8 cellular contexts compared by ENCODE assay signal in the genomic region with DNA sequence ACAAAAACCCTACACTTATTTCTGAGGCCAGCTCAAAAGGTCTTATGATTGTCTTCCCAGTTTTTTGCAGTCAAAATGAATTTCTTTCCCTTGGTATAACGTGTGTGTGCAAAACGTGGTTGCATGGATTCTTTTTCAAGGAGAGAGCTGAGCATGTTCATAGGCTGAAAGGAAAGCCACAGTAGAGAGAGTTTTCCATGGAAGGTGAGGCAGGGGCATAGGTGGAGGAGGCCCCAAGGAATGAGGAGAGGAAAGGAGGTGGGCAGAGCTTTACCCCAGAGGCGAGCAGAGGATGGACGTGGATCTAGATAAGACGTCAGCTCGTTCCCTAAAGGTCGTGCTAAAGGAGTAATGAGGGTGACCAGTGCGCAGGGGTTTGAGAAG. TPM values are rescaled to one million over a fixed set of nuclear protein-coding genes. Genes with fewer than 3 reads are reported as not detected.
DNase-seq lines count a peak whose midpoint lies in the region; ATAC-seq and TF ChIP-seq lines count a peak whose summit lies in the region.

No MANE protein-coding gene starts in this region.

- H3K36me3 ChIP-seq in OCI-LY7 (ENCODE audit: insufficient read depth, low read length) (peaks cover 43% of the 10 kb centered on the region), esophagus muscularis mucosa (peaks cover 24 to 30% (median 26%) of the 10 kb centered on the region in 4 donors), gastrocnemius medialis (peaks cover 0 to 25% of the 10 kb centered on the region in 2 donors)

- no peaks in the 10 kb centered on the region for H3K27me3 ChIP-seq in esophagus muscularis mucosa
- H3K27me3 ChIP-seq in gastrocnemius medialis: no peaks in the 10 kb centered on the region

- TF ChIP-seq POLR2A in esophagus muscularis mucosa (IDR thresholded peaks at IDR 0.05; ENCODE audit: low read depth): no peak
- no peak for TF ChIP-seq POLR2A in gastrocnemius medialis (IDR thresholded peaks at IDR 0.05)

- no peaks in the 10 kb centered on the region for H3K9me2 ChIP-seq in OCI-LY7 (ENCODE audit: insufficient read depth, low read length)

- H3K4me3 ChIP-seq in OCI-LY7 (ENCODE audit: low read depth, low read length, poor library complexity, severe bottlenecking) (peak overlapping the region; percentile 98), esophagus muscularis mucosa (peak overlapping the region; percentile 71 to 85 (median 76)), gastrocnemius medialis (peak overlapping the region; percentile 84 to 98 (median 90))

- H3K9me3 ChIP-seq in OCI-LY7 (ENCODE audit: low read length) (no peaks in the 10 kb centered on the region), esophagus muscularis mucosa (no peaks in the 10 kb centered on the region), gastrocnemius medialis (no peaks in the 10 kb centered on the region)

- peaks cover 44% of the 10 kb centered on the region for H3K79me2 ChIP-seq in OCI-LY7 (ENCODE audit: insufficient read depth, low read depth, low read length)

- TSS peak; percentile 100 for BruUV-seq in OCI-LY7 (replicated peaks; lab: Mats Ljungman, UMichigan)

- TF ChIP-seq EP300 in esophagus muscularis mucosa (IDR thresholded peaks at IDR 0.05): no peak

- peak overlapping the region; percentile 96 for H3K4me2 ChIP-seq in OCI-LY7 (ENCODE audit: low read length)

- no peak overlapping the region for H2AFZ ChIP-seq in OCI-LY7 (ENCODE audit: low read length)

- 27% methylated on average over 8 of the region's 8 CpGs for WGBS in esophagus muscularis mucosa

- peaks cover 33% of the 10 kb centered on the region for H3K4me1 ChIP-seq in OCI-LY7 (ENCODE audit: insufficient read depth, low read length, poor library complexity, severe bottlenecking)
- peaks cover 20 to 44% (median 43%) of the 10 kb centered on the region in 4 donors for H3K4me1 ChIP-seq in esophagus muscularis mucosa
- H3K4me1 ChIP-seq in gastrocnemius medialis: peaks cover 16 to 17% of the 10 kb centered on the region in 2 donors

- DNase-seq in OCI-LY7 (ENCODE audit: low spot score) (no peak), esophagus muscularis mucosa (ENCODE audit: extremely low spot score) (no peak), gastrocnemius medialis (no peak), cerebellar cortex (ENCODE audit: low spot score) (no peak), GF-D8 (lab: John Stamatoyannopoulos, UW) (no peak), NCI-H82 (lab: John Stamatoyannopoulos, UW) (no peak), medulla oblongata (ENCODE audit: extremely low spot score) (no peak)

- CTCF ChIA-PET in OCI-LY7 (lab: Charles Lee; ENCODE audit: unreplicated experiment): interaction anchor here (1.0 to 1.5 kb wide), 4 partner anchors 11 to 74 kb away, joined by 3 to 10 read pairs (median 4); no protein-coding TSS in a partner anchor

- ATAC-seq in GM19395 (IDR thresholded peaks at IDR 0.05; ENCODE audit: unreplicated experiment) (peak; percentile 16), gastrocnemius medialis (no peak)

- in situ Hi-C loops in gastrocnemius medialis (cut with MboI; ENCODE audit: low sequenced_read_pairs in 4 of 4): loop anchor here in 1 of 4 donors (5.0 kb wide), 1 partner anchor 56 kb away; a partner anchor contains a TSS

- intact Hi-C loops in OCI-LY7 (cut with micrococcal nuclease; ENCODE audit: unreplicated experiment): loop anchor here (2.0 kb wide), 1 partner anchor 57 kb away; a partner anchor contains a TSS
- intact Hi-C loops in esophagus muscularis mucosa (cut with DNase I): loop anchor here (5.0 kb wide), 1 partner anchor 51 kb away; no protein-coding TSS in a partner anchor
- intact Hi-C loops in gastrocnemius medialis (cut with DNase I; ENCODE audit: low total_unique reads): loop anchor here (2.0 to 5.0 kb wide), 5 partner anchors 57 to 221 kb away; a partner anchor contains a TSS

- H3K27ac ChIP-seq in OCI-LY7 (ENCODE audit: low read depth, low read length, poor library complexity, severe bottlenecking): peak overlapping the region; percentile 58
- peak overlapping the region; percentile 78 to 88 (median 83) for H3K27ac ChIP-seq in esophagus muscularis mucosa (replicated peaks in 1 of 4)
- H3K27ac ChIP-seq in gastrocnemius medialis: peak overlapping the region; percentile 86 to 92 (median 88)

- H4K20me1 ChIP-seq in OCI-LY7 (ENCODE audit: insufficient read depth, low read length): peaks cover 22% of the 10 kb centered on the region; the same call in 1 of the 2 replicates

- TF ChIP-seq CTCF in OCI-LY7 (conservative IDR thresholded peaks at IDR 0.05; ENCODE audit: low read length) (no peak), esophagus muscularis mucosa (IDR thresholded peaks at IDR 0.05) (no peak), gastrocnemius medialis (IDR thresholded peaks at IDR 0.05 in 4 of 5, conservative IDR thresholded peaks at IDR 0.05 in 1 of 5) (no peak)

- POLR2A ChIA-PET in OCI-LY7 (lab: Charles Lee): interaction anchor here (0.5 to 1.7 kb wide), 21 partner anchors 8 to 222 kb away, joined by 3 to 10 read pairs (median 4); a partner anchor contains a TSS

RNA-seq across cellular contexts. Expression of a gene that starts 22.8 kb away (rescaled TPM):
- total RNA-seq in OCI-LY7 (2014; rRNA removed; shearing (Covaris generic)): 10.5 and 15.4 TPM in 2 replicates
- total RNA-seq in OCI-LY7 (2022) (4.9 and 5.3 TPM in 2 replicates), esophagus muscularis mucosa (10 to 100 TPM; 11.3 to 19.1 (median 17.7) TPM), gastrocnemius medialis (1 to 10 TPM; 2.9 to 4.4 (median 3.4) TPM)

RNA-seq across cellular contexts. Expression of a gene that starts 53.8 kb away (rescaled TPM):
- total RNA-seq in OCI-LY7 (2014; rRNA removed; shearing (Covaris generic)): not detected in 2 replicates
- total RNA-seq in OCI-LY7 (2022) (not detected in 2 replicates), esophagus muscularis mucosa (1 to 10 TPM in 2 of 4 donors, under 1 TPM in 2; 0.83 to 3.5 (median 2.0) TPM), gastrocnemius medialis (under 1 TPM in 2 of 4 donors, not detected in 2; 0.34 to 0.80 TPM)

RNA-seq across cellular contexts. Expression of a gene that starts 57.3 kb away (rescaled TPM):
- 2,854 and 2,972 TPM in 2 replicates for total RNA-seq in OCI-LY7 (2014; rRNA removed; shearing (Covaris generic))
- total RNA-seq in OCI-LY7 (2022): 1,291 and 1,479 TPM in 2 replicates
- total RNA-seq in esophagus muscularis mucosa: 1,000 to 10,000 TPM in 2 of 4 donors, 100 to 1,000 TPM in 2; 713 to 1,130 (median 983) TPM
- 1,000 to 10,000 TPM; 1,099 to 1,543 (median 1,420) TPM for total RNA-seq in gastrocnemius medialis
